Comparison of ENCODE assay signal across 25 cellular contexts in the genomic region with DNA sequence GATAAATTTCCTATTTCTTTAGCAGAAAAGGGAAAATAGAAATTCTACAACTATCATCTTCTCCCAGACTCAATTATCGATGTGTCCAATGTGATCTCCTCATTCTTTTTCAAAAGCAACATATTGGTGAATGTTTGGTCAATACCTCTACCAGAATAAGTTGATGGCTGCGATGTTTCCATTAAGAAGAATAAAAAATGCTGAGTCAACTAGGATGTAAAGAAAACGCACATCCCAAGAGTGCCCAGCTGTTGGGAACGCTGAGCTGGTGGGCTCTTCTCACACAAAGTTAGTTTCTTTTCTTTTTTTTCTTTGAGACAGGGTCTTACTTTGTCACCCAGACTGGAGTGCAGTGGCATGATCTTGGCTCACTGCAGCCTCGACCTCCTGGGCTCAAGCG.
"Had no signal": no experiment of that assay in that cellular context is flagged by ENCODE, and none has a peak within 500 bp of the region (broad histone marks: within the 10 kb centered on the region; RNA-seq: fewer than 3 reads in every experiment).

No MANE protein-coding gene starts in this region.

- DNase-seq: naive B cell; naive thymus-derived CD8-positive, alpha-beta T cell; nephron progenitor cell; nucleus accumbens; pancreas; psoas muscle; right cardiac atrium; small intestine; stimulated activated CD4-positive, alpha-beta T cell treated with anti-CD3 and anti-CD28 coated beads, Interleukin-15, amount 100 ng/mL, for 24 hours; stimulated activated CD4-positive, alpha-beta T cell treated with anti-CD3 and anti-CD28 coated beads, Interleukin-2, amount 100 ng/mL, for 24 hours; stimulated activated CD4-positive, alpha-beta T cell treated with anti-CD3 and anti-CD28 coated beads, Interleukin-2, amount 100 ng/mL, for 48 hours; stimulated activated CD4-positive, alpha-beta T cell treated with anti-CD3 and anti-CD28 coated beads, Interleukin-4, amount 100 ng/mL, for 24 hours; stimulated activated naive B cell treated with anti-CD40 and anti-IgM and Interleukin-4, amounts not matched to agents 10 μg/mL and 1 μg/mL and 100 μg/mL, for 72 hours; stimulated activated naive CD4-positive, alpha-beta T cell treated with Interleukin-2 at 50 U/mL for 16 hours; stomach; thyroid gland; trophoblast cell; upper lobe of left lung had no signal

- H3K36me3 ChIP-seq: pancreas, thoracic aorta, thyroid gland had no signal

- ATAC-seq: naive thymus-derived CD8-positive, alpha-beta T cell; natural killer cell treated with Interleukin-12 subunit alpha and Interleukin-12 subunit beta and Interleukin-15 and Interleukin-18, amount 100 ng/mL, for 72 hours; pancreas; psoas muscle; right cardiac atrium; sciatic nerve; stimulated activated effector memory CD8-positive, alpha-beta T cell treated with anti-CD3 and anti-CD28 coated beads, Interleukin-12 subunit alpha, Interleukin-12 subunit beta, amount 100 ng/mL, for 72 hours; stimulated activated naive B cell treated with anti-CD40 and anti-IgM and Interleukin-4, amounts not matched to agents 10 μg/mL and 1 μg/mL and 100 μg/mL, for 72 hours had no signal

- H3K4me1 ChIP-seq: pancreas had no signal

- H3K27ac ChIP-seq: neutrophil, pancreas, psoas muscle, stomach, thoracic aorta, thyroid gland, tibial nerve, upper lobe of left lung had no signal

- H3K27me3 ChIP-seq: neutrophil, pancreas, stomach, thyroid gland, tibial nerve, upper lobe of left lung had no signal

- H3K9me3 ChIP-seq: neutrophil, pancreas, psoas muscle, stomach, thoracic aorta, thyroid gland, tibial nerve, upper lobe of left lung had no signal

- H3K4me3 ChIP-seq: pancreas, psoas muscle, stomach, thoracic aorta, thyroid gland, tibial nerve, upper lobe of left lung had no signal

- FAIRE-seq: pancreas, small intestine, urothelium cell line had no signal
